Comparison of ENCODE assay signal across 13 cellular contexts in genomic region chr11:2913029-2913431, GRCh38. TPM values are rescaled to one million over a fixed set of nuclear protein-coding genes. Genes with fewer than 3 reads are reported as not detected.
DNase-seq lines count a peak whose midpoint lies in the region; ATAC-seq, FAIRE-seq and TF ChIP-seq lines count a peak whose summit lies in the region.
"Had no signal": no experiment of that assay in that cellular context is flagged by ENCODE, and none has a peak within 500 bp of the region (broad histone marks: within the 10 kb centered on the region; RNA-seq: fewer than 3 reads in every experiment).

No MANE protein-coding gene starts in this region.

- H3K36me3 ChIP-seq in HCT116 (ENCODE audit: control insufficient read depth in 1 of 2, insufficient read depth in 2 of 2, low read length in 2 of 2) (no peaks in the 10 kb centered on the region), astrocyte (ENCODE audit: insufficient read depth, low read length) (no peaks in the 10 kb centered on the region), suprapubic skin (no peaks in the 10 kb centered on the region), tibial nerve (peaks cover 0 to 2% (median 0%) of the 10 kb centered on the region in 3 donors)

- H3K27me3 ChIP-seq in HCT116 (ENCODE audit: insufficient read depth, low read length) (no peaks in the 10 kb centered on the region), astrocyte (ENCODE audit: insufficient read depth, low read length) (peaks cover 3% of the 10 kb centered on the region), suprapubic skin (no peaks in the 10 kb centered on the region), tibial nerve (peaks cover 0 to 18% of the 10 kb centered on the region in 2 donors)

- POLR2A ChIA-PET in HCT116 (lab: Charles Lee): interaction anchor here (0.7 to 3.6 kb wide), 5 partner anchors 10 to 17 kb away, joined by 3 to 44 read pairs (median 12); partner anchors contain the start of gene PHLDA2

- no peak for DNase-seq in HCT116 (ENCODE audit: low read depth, low spot score)
- DNase-seq in astrocyte (ENCODE audit: low read depth): no peak
- peak; percentile 40 for DNase-seq in iris pigment epithelial cell (ENCODE audit: low read depth)
- no peak for DNase-seq in suprapubic skin (ENCODE audit: low spot score in 2 of 2)
- DNase-seq in stimulated activated effector memory CD8-positive, alpha-beta T cell treated with anti-CD3 and anti-CD28 coated beads, Interleukin-12 subunit alpha, Interleukin-12 subunit beta, amount 100 ng/mL, for 72 hours (ENCODE audit: low spot score in 2 of 2): no peak
- no peak for DNase-seq in activated CD4-positive, alpha-beta T cell treated with anti-CD3 and anti-CD28 coated beads, Interleukin-2, amount 50 U/mL, for 48 hours
- DNase-seq in DMS79 treated with DMSO at 0.1 percent for 48 hours (lab: John Stamatoyannopoulos, UW): no peak
- DNase-seq in tibial nerve (ENCODE audit: low spot score in 2 of 2): no peak
- DNase-seq: activated CD4-positive, alpha-beta T cell treated with anti-CD3 and anti-CD28 coated beads, Interleukin-2, amount 10 ng/mL, durations not matched to agents 24 days and 14 days; NCI-H2171; SHP77 treated with DMSO at 0.1 percent for 48 hours had no signal

- peak; percentile 45 for ATAC-seq in HCT116
- no peak for ATAC-seq in stimulated activated effector memory CD8-positive, alpha-beta T cell treated with anti-CD3 and anti-CD28 coated beads, Interleukin-12 subunit alpha, Interleukin-12 subunit beta, amount 100 ng/mL, for 72 hours

- no peak for TF ChIP-seq CTCF in HCT116 (IDR thresholded peaks at IDR 0.05 in 2 of 3, conservative IDR thresholded peaks at IDR 0.05 in 1 of 3; ENCODE audit: borderline replicate concordance in 1 of 3, insufficient read depth in 1 of 3, low read depth in 2 of 3, low read length in 2 of 3)
- TF ChIP-seq CTCF in astrocyte (IDR thresholded peaks at IDR 0.05; ENCODE audit: insufficient read depth, low read depth, low read length): no peak
- TF ChIP-seq CTCF in suprapubic skin (IDR thresholded peaks at IDR 0.05): no peak
- TF ChIP-seq CTCF in tibial nerve (IDR thresholded peaks at IDR 0.05): no peak

- H3K4me1 Mint-ChIP-seq in astrocyte (ENCODE audit: low read depth, unreplicated experiment): peaks cover 8% of the 10 kb centered on the region
- H3K4me1 Mint-ChIP-seq in stimulated activated effector memory CD8-positive, alpha-beta T cell treated with anti-CD3 and anti-CD28 coated beads, Interleukin-12 subunit alpha, Interleukin-12 subunit beta, amount 100 ng/mL, for 72 hours: peaks cover 19% of the 10 kb centered on the region
- H3K4me1 Mint-ChIP-seq: activated CD4-positive, alpha-beta T cell treated with anti-CD3 and anti-CD28 coated beads, Interleukin-2, amount 10 ng/mL, durations not matched to agents 24 days and 14 days had no signal

- H3K36me3 Mint-ChIP-seq in astrocyte (ENCODE audit: low read depth, unreplicated experiment): peaks cover 2% of the 10 kb centered on the region
- no peaks in the 10 kb centered on the region for H3K36me3 Mint-ChIP-seq in stimulated activated effector memory CD8-positive, alpha-beta T cell treated with anti-CD3 and anti-CD28 coated beads, Interleukin-12 subunit alpha, Interleukin-12 subunit beta, amount 100 ng/mL, for 72 hours

- peak overlapping the region; percentile 47 for H3K27ac Mint-ChIP-seq in astrocyte (ENCODE audit: unreplicated experiment)
- no peak overlapping the region for H3K27ac Mint-ChIP-seq in stimulated activated effector memory CD8-positive, alpha-beta T cell treated with anti-CD3 and anti-CD28 coated beads, Interleukin-12 subunit alpha, Interleukin-12 subunit beta, amount 100 ng/mL, for 72 hours
- H3K27ac Mint-ChIP-seq: activated CD4-positive, alpha-beta T cell treated with anti-CD3 and anti-CD28 coated beads, Interleukin-2, amount 10 ng/mL, durations not matched to agents 24 days and 14 days; stimulated activated naive CD8-positive, alpha-beta T cell treated with anti-CD3 and anti-CD28 coated beads, Interleukin-15, Interleukin-2, amounts not matched to agents 100 ng/mL and 50 ng/mL, for 24 hours had no signal

- H3K4me2 ChIP-seq in HCT116 (ENCODE audit: low read length) (peak overlapping the region; percentile 93), astrocyte (ENCODE audit: low read length) (peak overlapping the region; percentile 87)

- FAIRE-seq in astrocyte (lab: Jason Lieb, UNC): no peak

- RAD21 ChIA-PET in HCT116 (lab: Charles Lee; ENCODE audit: low non-redundant PET in 1 of 2, low total read pairs in 2 of 2, uncharacterized antibody in 2 of 2, unreplicated experiment in 2 of 2): no interaction called here

- no TSS peak for BruUV-seq in HCT116 (replicated peaks; lab: Mats Ljungman, UMichigan)

- H3K9me3 ChIP-seq in HCT116 (ENCODE audit: control insufficient read depth in 1 of 2, insufficient read depth in 1 of 2, low read depth in 1 of 2, low read length in 2 of 2) (no peaks in the 10 kb centered on the region), astrocyte (ENCODE audit: insufficient read depth, low read depth, low read length) (no peaks in the 10 kb centered on the region), suprapubic skin (no peaks in the 10 kb centered on the region), tibial nerve (no peaks in the 10 kb centered on the region)
- H3K9me3 ChIP-seq: gastroesophageal sphincter had no signal

- H3K9me2 ChIP-seq in HCT116 (ENCODE audit: insufficient read depth): no peaks in the 10 kb centered on the region

- TF ChIP-seq EP300 in suprapubic skin (IDR thresholded peaks at IDR 0.05) (no peak), tibial nerve (IDR thresholded peaks at IDR 0.05) (no peak)

- no peaks in the 10 kb centered on the region for H3K27me3 Mint-ChIP-seq in astrocyte (ENCODE audit: low read depth, unreplicated experiment)
- H3K27me3 Mint-ChIP-seq: activated CD4-positive, alpha-beta T cell treated with anti-CD3 and anti-CD28 coated beads, Interleukin-2, amount 10 ng/mL, durations not matched to agents 24 days and 14 days; stimulated activated naive CD8-positive, alpha-beta T cell treated with anti-CD3 and anti-CD28 coated beads, Interleukin-15, Interleukin-2, amounts not matched to agents 100 ng/mL and 50 ng/mL, for 24 hours had no signal

- peak overlapping the region; percentile 65 for H3K9ac ChIP-seq in HCT116 (ENCODE audit: low read length)
- H3K9ac ChIP-seq in astrocyte (ENCODE audit: low read length): peak overlapping the region; percentile 68

- peaks cover 49 to 55% of the 10 kb centered on the region in 2 experiments for H3K4me1 ChIP-seq in HCT116 (ENCODE audit: control insufficient read depth in 1 of 2, insufficient read depth in 2 of 2, low read length in 2 of 2)
- peaks cover 23% of the 10 kb centered on the region for H3K4me1 ChIP-seq in astrocyte (ENCODE audit: insufficient read depth, low read length)
- peaks cover 40% of the 10 kb centered on the region for H3K4me1 ChIP-seq in suprapubic skin
- peaks cover 0 to 14% (median 5%) of the 10 kb centered on the region in 4 donors for H3K4me1 ChIP-seq in tibial nerve

- H3K79me2 ChIP-seq in HCT116 (ENCODE audit: insufficient read depth, low read length) (no peaks in the 10 kb centered on the region), astrocyte (ENCODE audit: insufficient read depth, low read length) (no peaks in the 10 kb centered on the region)

- peak overlapping the region; percentile 37 to 54 for H3K4me3 ChIP-seq in HCT116 (replicated peaks in 1 of 2; ENCODE audit: low read depth in 1 of 2, low read length in 2 of 2)
- peak overlapping the region; percentile 27 for H3K4me3 ChIP-seq in astrocyte (ENCODE audit: insufficient read depth, low read depth, low read length)
- H3K4me3 ChIP-seq in suprapubic skin: no peak overlapping the region
- H3K4me3 ChIP-seq in tibial nerve: no peak overlapping the region
- H3K4me3 ChIP-seq: gastroesophageal sphincter had no signal

- no peak overlapping the region for H3K4me3 Mint-ChIP-seq in astrocyte (ENCODE audit: unreplicated experiment)
- H3K4me3 Mint-ChIP-seq in stimulated activated effector memory CD8-positive, alpha-beta T cell treated with anti-CD3 and anti-CD28 coated beads, Interleukin-12 subunit alpha, Interleukin-12 subunit beta, amount 100 ng/mL, for 72 hours: no peak overlapping the region
- H3K4me3 Mint-ChIP-seq: activated CD4-positive, alpha-beta T cell treated with anti-CD3 and anti-CD28 coated beads, Interleukin-2, amount 10 ng/mL, durations not matched to agents 24 days and 14 days; stimulated activated naive CD8-positive, alpha-beta T cell treated with anti-CD3 and anti-CD28 coated beads, Interleukin-15, Interleukin-2, amounts not matched to agents 100 ng/mL and 50 ng/mL, for 24 hours had no signal

- H3K9me3 Mint-ChIP-seq in astrocyte (ENCODE audit: unreplicated experiment): no peaks in the 10 kb centered on the region
- no peaks in the 10 kb centered on the region for H3K9me3 Mint-ChIP-seq in stimulated activated effector memory CD8-positive, alpha-beta T cell treated with anti-CD3 and anti-CD28 coated beads, Interleukin-12 subunit alpha, Interleukin-12 subunit beta, amount 100 ng/mL, for 72 hours
- H3K9me3 Mint-ChIP-seq: activated CD4-positive, alpha-beta T cell treated with anti-CD3 and anti-CD28 coated beads, Interleukin-2, amount 10 ng/mL, durations not matched to agents 24 days and 14 days; stimulated activated naive CD8-positive, alpha-beta T cell treated with anti-CD3 and anti-CD28 coated beads, Interleukin-15, Interleukin-2, amounts not matched to agents 100 ng/mL and 50 ng/mL, for 24 hours had no signal

- CTCF ChIA-PET in HCT116 (lab: Charles Lee): interaction anchor here (0.8 to 3.0 kb wide), 2 partner anchors 21 to 23 kb away, joined by 3 to 19 read pairs; no protein-coding TSS in a partner anchor

- intact Hi-C loops in HCT116 (cut with micrococcal nuclease): no loop called here

- H3K27ac ChIP-seq in HCT116 (ENCODE audit: low read depth, low read length) (peak overlapping the region; percentile 97), astrocyte (ENCODE audit: low read depth, low read length) (peak overlapping the region; percentile 68), suprapubic skin (peak overlapping the region; percentile 81), tibial nerve (peak overlapping the region in 1 of 4 donors; percentile 50)
- H3K27ac ChIP-seq: gastroesophageal sphincter had no signal

- H2AFZ ChIP-seq in HCT116 (ENCODE audit: low read depth, low read length, poor library complexity, severe bottlenecking): no peak overlapping the region
- peak overlapping the region; percentile 22 for H2AFZ ChIP-seq in astrocyte (ENCODE audit: low read depth, low read length)

- WGBS in suprapubic skin: 68% methylated on average over 7 of the region's 12 CpGs
- WGBS in tibial nerve, 2 donors: 81 to 87% methylated on average over 12 of the region's 12 CpGs

- no peak for TF ChIP-seq POLR2A in HCT116 (IDR thresholded peaks at IDR 0.05; ENCODE audit: borderline replicate concordance, extremely low read depth, insufficient read depth, insufficient read length)
- TF ChIP-seq POLR2A in suprapubic skin (IDR thresholded peaks at IDR 0.05): no peak
- TF ChIP-seq POLR2A in tibial nerve (IDR thresholded peaks at IDR 0.05): no peak

- no peak for TF ChIP-seq RAD21 in HCT116 (IDR thresholded peaks at IDR 0.05; ENCODE audit: low read depth)

- H4K20me1 ChIP-seq in HCT116 (ENCODE audit: insufficient read depth): no peaks in the 10 kb centered on the region
- H4K20me1 ChIP-seq in astrocyte (ENCODE audit: insufficient read depth, low read length): no peaks in the 10 kb centered on the region

RNA-seq across cellular contexts. Expression of gene PHLDA2, which starts 16.2 kb away (rescaled TPM):
- total RNA-seq in HCT116 (2021; ENCODE audit: unreplicated experiment): 309 TPM
- 446 and 495 TPM in 2 replicates for polyA plus RNA-seq in HCT116 (2012)
- 78.8 and 80.8 TPM in 2 replicates for total RNA-seq in astrocyte
- total RNA-seq in suprapubic skin: 10 to 100 TPM in 3 of 4 donors, 1 to 10 TPM in 1; 7.0 to 26.4 (median 18.2) TPM
- 1 to 10 TPM; 3.3 to 6.1 (median 5.1) TPM for total RNA-seq in tibial nerve

RNA-seq across cellular contexts. Expression of gene CDKN1C, which starts 27.5 kb away (rescaled TPM):
- total RNA-seq in HCT116 (2021; ENCODE audit: unreplicated experiment) (24.0 TPM), astrocyte (3.8 and 7.5 TPM in 2 replicates), suprapubic skin (10 to 100 TPM; 14.3 to 50.9 (median 37.3) TPM), tibial nerve (100 to 1,000 TPM; 128 to 330 (median 260) TPM)
- polyA plus RNA-seq in HCT116 (2012): 15.9 and 22.3 TPM in 2 replicates

Comparison
In these comparisons a context has a peak if more than half of its experiments do, and no peak if none do; other contexts are left out.
1. H3K4me3 ChIP-seq: peak in HCT116 (2 of 2) and astrocyte (single experiment); none in suprapubic skin (single experiment) and tibial nerve (0 of 4).